8 cellular contexts compared by ENCODE assay signal in genomic region chr9:126146254-126147145, GRCh38.
DNase-seq lines count a peak whose midpoint lies in the region; ATAC-seq and TF ChIP-seq lines count a peak whose summit lies in the region.

No MANE protein-coding gene starts in this region.

- ATAC-seq in GM21529 (IDR thresholded peaks at IDR 0.05; ENCODE audit: unreplicated experiment) = peak; percentile 62
- ATAC-seq in activated CD8-positive, alpha-beta T cell treated with anti-CD3 and anti-CD28 coated beads for 36 hours = peak; percentile 86

- H3K4me3 Mint-ChIP-seq in activated CD8-positive, alpha-beta T cell treated with anti-CD3 and anti-CD28 coated beads for 36 hours = no peak overlapping the region

- peak; percentile 48 for TF ChIP-seq CTCF in activated CD8-positive, alpha-beta T cell treated with anti-CD3 and anti-CD28 coated beads for 36 hours (IDR thresholded peaks at IDR 0.05)
- peak; percentile 55 for TF ChIP-seq CTCF in left ventricle myocardium inferior (IDR thresholded peaks at IDR 0.05; ENCODE audit: borderline replicate concordance)
- TF ChIP-seq CTCF in prostate gland (IDR thresholded peaks at IDR 0.05) = peak in 2 of 4 experiments; percentile 16 to 28

- H3K27ac Mint-ChIP-seq in activated CD8-positive, alpha-beta T cell treated with anti-CD3 and anti-CD28 coated beads for 36 hours = no peak overlapping the region

- peaks cover 1 to 20% (median 18%) of the 10 kb centered on the region in 11 experiments; a peak in 20 of 22 replicates for H3K9me3 ChIP-seq in BLaER1 treated with 17β-estradiol and CSF1 and Interleukin-3, amounts not matched to agents 10 nM and 100 nM (replicated peaks in 1 of 11)
- H3K9me3 ChIP-seq in left ventricle myocardium inferior (replicated peaks) (no peaks in the 10 kb centered on the region), prostate gland (no peaks in the 10 kb centered on the region)

- H4K20me1 ChIP-seq in BLaER1 treated with 17β-estradiol and CSF1 and Interleukin-3, amounts not matched to agents 10 nM and 100 nM = no peaks in the 10 kb centered on the region

- peak overlapping the region in 8 of 11 experiments; percentile 28 to 90 (median 70); a peak in 15 of 22 replicates for H3K27ac ChIP-seq in BLaER1 treated with 17β-estradiol and CSF1 and Interleukin-3, amounts not matched to agents 10 nM and 100 nM
- H3K27ac ChIP-seq in left ventricle myocardium inferior (replicated peaks) (no peak overlapping the region), prostate gland (no peak overlapping the region)

- H3K36me3 Mint-ChIP-seq in activated CD8-positive, alpha-beta T cell treated with anti-CD3 and anti-CD28 coated beads for 36 hours (ENCODE audit: low read depth) = no peaks in the 10 kb centered on the region

- H3K27me3 Mint-ChIP-seq in activated CD8-positive, alpha-beta T cell treated with anti-CD3 and anti-CD28 coated beads for 36 hours = peaks cover 23% of the 10 kb centered on the region

- peaks cover 0 to 6% (median 0%) of the 10 kb centered on the region in 11 experiments; a peak in 2 of 22 replicates for H3K27me3 ChIP-seq in BLaER1 treated with 17β-estradiol and CSF1 and Interleukin-3, amounts not matched to agents 10 nM and 100 nM
- H3K27me3 ChIP-seq in left ventricle myocardium inferior (ENCODE audit: low read depth) (peaks cover 32% of the 10 kb centered on the region), prostate gland (replicated peaks; ENCODE audit: insufficient read depth) (no peaks in the 10 kb centered on the region)

- DNase-seq in NCI-H2081 (lab: John Stamatoyannopoulos, UW) = peak; percentile 72 to 79
- DNase-seq in activated CD8-positive, alpha-beta T cell treated with anti-CD3 and anti-CD28 coated beads for 36 hours = peak; percentile 50
- no peak for DNase-seq in left ventricle myocardium inferior
- peak; percentile 50 for DNase-seq in stimulated activated CD8-positive, alpha-beta memory T cell treated with anti-CD3 and anti-CD28 coated beads, Interleukin-4, amount 100 ng/mL, for 48 hours
- DNase-seq in prostate gland (ENCODE audit: low spot score) = no peak
- DNase-seq in inferior parietal cortex (ENCODE audit: extremely low spot score) = no peak

- no peak for TF ChIP-seq POLR2A in prostate gland (IDR thresholded peaks at IDR 0.05)

- intact Hi-C loops in activated CD8-positive, alpha-beta T cell treated with anti-CD3 and anti-CD28 coated beads for 36 hours (cut with micrococcal nuclease) = no loop called here
- intact Hi-C loops in left ventricle myocardium inferior (cut with micrococcal nuclease) = no loop called here
- intact Hi-C loops in prostate gland (cut with DNase I) = no loop called here

- peaks cover 39 to 88% (median 81%) of the 10 kb centered on the region in 10 experiments for H3K4me1 ChIP-seq in BLaER1 treated with 17β-estradiol and CSF1 and Interleukin-3, amounts not matched to agents 10 nM and 100 nM
- peaks cover 25% of the 10 kb centered on the region for H3K4me1 ChIP-seq in left ventricle myocardium inferior
- no peaks in the 10 kb centered on the region for H3K4me1 ChIP-seq in prostate gland (replicated peaks)

- POLR2A ChIA-PET in activated CD8-positive, alpha-beta T cell treated with anti-CD3 and anti-CD28 coated beads for 36 hours (lab: Charles Lee) = no interaction called here

- H3K4me3 ChIP-seq in BLaER1 treated with 17β-estradiol and CSF1 and Interleukin-3, amounts not matched to agents 10 nM and 100 nM = peak overlapping the region; percentile 4 to 62 (median 54); a peak in 18 of 20 replicates
- H3K4me3 ChIP-seq in left ventricle myocardium inferior (no peak overlapping the region), prostate gland (no peak overlapping the region)

- H3K36me3 ChIP-seq in BLaER1 treated with 17β-estradiol and CSF1 and Interleukin-3, amounts not matched to agents 10 nM and 100 nM = peaks cover 0 to 8% (median 0%) of the 10 kb centered on the region in 11 experiments; a peak in 2 of 22 replicates
- no peaks in the 10 kb centered on the region for H3K36me3 ChIP-seq in left ventricle myocardium inferior
- H3K36me3 ChIP-seq in prostate gland = no peaks in the 10 kb centered on the region

- CTCF ChIA-PET in activated CD8-positive, alpha-beta T cell treated with anti-CD3 and anti-CD28 coated beads for 36 hours (lab: Charles Lee) = no interaction called here

- peaks cover 6% of the 10 kb centered on the region for H3K4me1 Mint-ChIP-seq in activated CD8-positive, alpha-beta T cell treated with anti-CD3 and anti-CD28 coated beads for 36 hours (ENCODE audit: low read depth)

- H3K4me2 ChIP-seq in BLaER1 treated with 17β-estradiol and CSF1 and Interleukin-3, amounts not matched to agents 10 nM and 100 nM = peak overlapping the region; percentile 78 to 96 (median 94)

- peaks cover 2% of the 10 kb centered on the region for H3K9me3 Mint-ChIP-seq in activated CD8-positive, alpha-beta T cell treated with anti-CD3 and anti-CD28 coated beads for 36 hours

- H3K9ac ChIP-seq in BLaER1 treated with 17β-estradiol and CSF1 and Interleukin-3, amounts not matched to agents 10 nM and 100 nM = peak overlapping the region in 9 of 11 experiments; percentile 34 to 80 (median 63); a peak in 17 of 22 replicates

- 30% methylated on average over 19 of the region's 19 CpGs for WGBS in prostate gland

Comparison
In these comparisons a context has a peak if more than half of its experiments do, and no peak if none do; other contexts are left out.
1. H3K27ac ChIP-seq: peak in BLaER1 treated with 17β-estradiol and CSF1 and Interleukin-3, amounts not matched to agents 10 nM and 100 nM (8 of 11); none in left ventricle myocardium inferior (single experiment) and prostate gland (0 of 2).
2. H3K4me3 ChIP-seq: peak in BLaER1 treated with 17β-estradiol and CSF1 and Interleukin-3, amounts not matched to agents 10 nM and 100 nM (10 of 10); none in left ventricle myocardium inferior (single experiment) and prostate gland (0 of 2).
3. DNase-seq: peak in NCI-H2081 (2 of 2), activated CD8-positive, alpha-beta T cell treated with anti-CD3 and anti-CD28 coated beads for 36 hours (single experiment) and stimulated activated CD8-positive, alpha-beta memory T cell treated with anti-CD3 and anti-CD28 coated beads, Interleukin-4, amount 100 ng/mL, for 48 hours (single experiment); none in left ventricle myocardium inferior (single experiment), prostate gland (single experiment) and inferior parietal cortex (single experiment).